ENCODE assay signal across 9 cellular contexts in the genomic region with DNA sequence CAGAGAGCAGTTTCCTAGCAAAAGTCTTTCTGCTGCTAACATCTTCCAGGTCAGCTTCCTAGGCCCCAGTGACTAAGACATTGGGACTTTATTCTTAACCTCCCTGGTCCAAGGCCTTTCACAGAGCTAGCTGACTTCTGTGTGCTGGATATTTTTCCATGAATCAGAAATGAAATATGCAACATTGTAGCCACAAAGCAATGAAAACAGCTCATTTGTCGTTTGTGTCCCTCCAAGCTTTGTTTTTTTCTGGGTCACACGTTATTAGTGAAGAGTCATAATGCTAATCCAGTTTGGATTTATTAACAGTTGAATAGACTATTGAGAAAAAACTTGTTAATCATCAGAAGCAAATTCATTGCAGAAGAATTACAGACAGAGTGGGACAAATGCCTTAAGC.
DNase-seq lines count a peak whose midpoint lies in the region; ATAC-seq and TF ChIP-seq lines count a peak whose summit lies in the region.
"Had no signal": no experiment of that assay in that cellular context is flagged by ENCODE, and none has a peak within 500 bp of the region (broad histone marks: within the 10 kb centered on the region; RNA-seq: fewer than 3 reads in every experiment).

No MANE protein-coding gene starts in this region.

- no peaks in the 10 kb centered on the region for H3K36me3 Mint-ChIP-seq in dendritic cell treated with granulocyte-macrophage colony-stimulating factor and Interleukin-4, amounts not matched to agents 40 ng/mL and 50 ng/mL, for 4 days (ENCODE audit: low read depth)

- TF ChIP-seq CTCF in BJ (IDR thresholded peaks at IDR 0.05; ENCODE audit: insufficient read depth, low read depth, low read length) = no peak

- DNase-seq in BJ (ENCODE audit: low read depth) = peak; percentile 78
- peak; percentile 58 for DNase-seq in MG63
- DNase-seq in non-pigmented ciliary epithelial cell (ENCODE audit: low read depth) = peak; percentile 88
- no peak for DNase-seq in NCI-H774 (lab: John Stamatoyannopoulos, UW)
- DNase-seq in activated CD8-positive, alpha-beta memory T cell treated with anti-CD3 and anti-CD28 coated beads for 24 hours = no peak
- DNase-seq in nucleus accumbens (lab: John Stamatoyannopoulos, UW) = no peak
- DNase-seq: NCI-H2227 treated with DMSO at 0.1 percent for 48 hours had no signal

- no peaks in the 10 kb centered on the region for H3K27me3 Mint-ChIP-seq in dendritic cell treated with granulocyte-macrophage colony-stimulating factor and Interleukin-4, amounts not matched to agents 40 ng/mL and 50 ng/mL, for 4 days

- intact Hi-C loops in dendritic cell treated with granulocyte-macrophage colony-stimulating factor and Interleukin-4, amounts not matched to agents 40 ng/mL and 50 ng/mL, for 4 days (cut with micrococcal nuclease) = no loop called here

- POLR2A ChIA-PET in BJ (lab: Charles Lee) = interaction anchor here (1.6 kb wide), 1 partner anchor 24 kb away, joined by 3 read pairs; no protein-coding TSS in a partner anchor

- ATAC-seq in GM18858 (IDR thresholded peaks at IDR 0.05; ENCODE audit: unreplicated experiment) = no peak

- H3K9me3 Mint-ChIP-seq in dendritic cell treated with granulocyte-macrophage colony-stimulating factor and Interleukin-4, amounts not matched to agents 40 ng/mL and 50 ng/mL, for 4 days = no peaks in the 10 kb centered on the region

- H3K4me3 ChIP-seq in BJ (ENCODE audit: low read depth, low read length) = no peak overlapping the region
- H3K4me3 ChIP-seq in MG63 = no peak overlapping the region

- H3K4me3 Mint-ChIP-seq in dendritic cell treated with granulocyte-macrophage colony-stimulating factor and Interleukin-4, amounts not matched to agents 40 ng/mL and 50 ng/mL, for 4 days = no peak overlapping the region

- H3K27ac Mint-ChIP-seq in dendritic cell treated with granulocyte-macrophage colony-stimulating factor and Interleukin-4, amounts not matched to agents 40 ng/mL and 50 ng/mL, for 4 days = peak overlapping the region; percentile 65

- peaks cover 74% of the 10 kb centered on the region for H3K4me1 Mint-ChIP-seq in dendritic cell treated with granulocyte-macrophage colony-stimulating factor and Interleukin-4, amounts not matched to agents 40 ng/mL and 50 ng/mL, for 4 days (ENCODE audit: low read depth)

- H3K36me3 ChIP-seq in BJ (ENCODE audit: control insufficient read depth, insufficient read depth, low read length) = no peaks in the 10 kb centered on the region
- H3K36me3 ChIP-seq in MG63 = no peaks in the 10 kb centered on the region

- CTCF ChIA-PET in BJ (lab: Yijun Ruan, JAX) = interaction anchor here (0.7 to 1.0 kb wide), 2 partner anchors 37 to 113 kb away, joined by 3 to 9 read pairs; no protein-coding TSS in a partner anchor

- H3K27me3 ChIP-seq in BJ (ENCODE audit: control insufficient read depth, insufficient read depth, low read length) = no peaks in the 10 kb centered on the region
- H3K27me3 ChIP-seq in MG63 = no peaks in the 10 kb centered on the region

- no peaks in the 10 kb centered on the region for H3K9me3 ChIP-seq in MG63

Comparison
In these comparisons a context has a peak if more than half of its experiments do, and no peak if none do; other contexts are left out.
1. DNase-seq: peak in BJ (single experiment), MG63 (single experiment) and non-pigmented ciliary epithelial cell (single experiment); none in NCI-H774 (single experiment), activated CD8-positive, alpha-beta memory T cell treated with anti-CD3 and anti-CD28 coated beads for 24 hours (single experiment) and nucleus accumbens (0 of 56).